1 cellular context compared by ENCODE assay signal in the genomic region with DNA sequence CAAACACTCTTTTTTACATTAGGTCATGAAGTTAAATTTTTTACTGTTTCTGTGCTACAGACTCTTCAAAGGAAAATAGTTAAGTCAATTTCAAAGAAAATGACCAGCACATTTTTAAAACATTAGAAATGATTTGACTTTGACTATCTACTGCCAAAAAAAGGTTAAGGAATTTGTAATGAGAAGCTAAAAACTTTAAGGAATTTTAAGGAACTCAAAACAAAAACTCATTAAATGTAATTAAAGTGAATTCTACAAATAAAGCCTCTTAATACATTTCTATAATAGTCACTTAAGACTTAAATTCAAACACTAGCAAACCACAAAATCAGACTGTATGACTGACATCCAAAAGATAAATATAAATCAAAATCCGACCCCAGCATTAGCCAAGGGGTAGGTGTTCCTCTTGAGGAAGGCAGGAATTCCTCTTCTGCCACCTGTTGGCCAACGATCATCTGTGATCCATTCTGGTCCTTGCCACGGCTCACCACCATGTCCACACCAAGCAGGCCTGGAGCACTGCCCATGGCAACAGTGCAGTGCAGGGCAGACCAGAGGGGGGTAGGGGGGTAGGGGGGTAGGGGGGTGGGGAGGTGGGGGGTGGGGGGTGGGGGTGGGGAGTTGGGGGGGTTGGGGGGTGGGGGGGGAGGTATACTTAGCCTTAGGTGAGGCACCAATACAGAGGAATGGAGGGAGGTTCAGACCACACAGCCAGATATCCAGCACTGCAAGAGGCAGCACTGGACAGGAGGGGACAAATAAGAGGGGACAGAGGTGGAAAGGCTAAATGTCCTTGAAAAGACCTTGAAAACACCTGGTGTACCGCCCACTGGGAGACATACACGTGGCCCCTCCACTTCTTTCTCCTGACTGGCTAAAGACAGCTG.
TF ChIP-seq lines count a peak whose summit lies in the region.

No MANE protein-coding gene starts in this region.

TF ChIP-seq in GM12878, 131 proteins besides CTCF, POLR2A, EP300 and RAD21 (continued from another document):
- TF ChIP-seq ESRRA (IDR thresholded peaks at IDR 0.05; ENCODE audit: low read length) (peak; percentile 95), SMC3 (IDR thresholded peaks at IDR 0.05; ENCODE audit: borderline replicate concordance, low read length) (peak; percentile 28; the same call in 1 of the 2 replicates), RAD51 (IDR thresholded peaks at IDR 0.05) (no peak), ZNF622 (IDR thresholded peaks at IDR 0.05) (no peak), MEF2A (IDR thresholded peaks at IDR 0.05; ENCODE audit: insufficient read depth, low read depth, low read length) (no peak)
- TF ChIP-seq, protein P1, sequence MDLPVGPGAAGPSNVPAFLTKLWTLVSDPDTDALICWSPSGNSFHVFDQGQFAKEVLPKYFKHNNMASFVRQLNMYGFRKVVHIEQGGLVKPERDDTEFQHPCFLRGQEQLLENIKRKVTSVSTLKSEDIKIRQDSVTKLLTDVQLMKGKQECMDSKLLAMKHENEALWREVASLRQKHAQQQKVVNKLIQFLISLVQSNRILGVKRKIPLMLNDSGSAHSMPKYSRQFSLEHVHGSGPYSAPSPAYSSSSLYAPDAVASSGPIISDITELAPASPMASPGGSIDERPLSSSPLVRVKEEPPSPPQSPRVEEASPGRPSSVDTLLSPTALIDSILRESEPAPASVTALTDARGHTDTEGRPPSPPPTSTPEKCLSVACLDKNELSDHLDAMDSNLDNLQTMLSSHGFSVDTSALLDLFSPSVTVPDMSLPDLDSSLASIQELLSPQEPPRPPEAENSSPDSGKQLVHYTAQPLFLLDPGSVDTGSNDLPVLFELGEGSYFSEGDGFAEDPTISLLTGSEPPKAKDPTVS (IDR thresholded peaks at IDR 0.05; ENCODE audit: low read depth, low read length): no peak
